20 cellular contexts compared by ENCODE assay signal in the genomic region with DNA sequence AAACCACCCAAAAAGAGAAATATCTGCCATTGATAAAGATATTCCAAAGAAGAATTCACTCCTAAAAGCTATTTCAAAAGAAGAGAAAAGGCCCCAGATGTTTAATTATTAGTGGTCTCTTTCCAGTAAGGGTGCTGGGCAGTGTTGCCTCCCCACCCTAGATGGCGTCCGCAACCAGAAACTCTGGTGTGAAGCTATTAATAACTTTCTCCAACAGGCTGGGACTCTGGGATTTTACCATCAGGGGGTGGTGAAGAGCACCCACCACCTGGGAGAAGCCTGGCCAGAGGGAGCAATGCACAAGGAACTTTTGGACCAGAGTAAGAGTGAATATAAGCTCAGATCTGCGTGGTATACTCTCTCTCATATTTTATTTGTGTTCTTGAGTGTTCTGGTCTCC.
A peak's percentile ranks its signal among the peaks of the same experiment; 100 is the strongest.
DNase-seq lines count a peak whose midpoint lies in the region; ATAC-seq and TF ChIP-seq lines count a peak whose summit lies in the region.
"Had no signal": no experiment of that assay in that cellular context is flagged by ENCODE, and none has a peak within 500 bp of the region (broad histone marks: within the 10 kb centered on the region; RNA-seq: fewer than 3 reads in every experiment).

No MANE protein-coding gene starts in this region.

- CTCF ChIA-PET in activated CD4-positive, alpha-beta memory T cell treated with anti-CD3 and anti-CD28 coated beads for 36 hours (lab: Charles Lee): interaction anchor here (0.6 to 0.9 kb wide), 3 partner anchors 139 to 176 kb away, joined by 3 read pairs; no protein-coding TSS in a partner anchor

- H3K4me2 ChIP-seq in hepatocyte: no peak overlapping the region

- H3K27me3 ChIP-seq in hepatocyte: no peaks in the 10 kb centered on the region
- H3K27me3 ChIP-seq: upper lobe of right lung had no signal

- no peak overlapping the region for H3K27ac Mint-ChIP-seq in activated CD4-positive, alpha-beta memory T cell treated with anti-CD3 and anti-CD28 coated beads for 36 hours
- no peak overlapping the region for H3K27ac Mint-ChIP-seq in nephron progenitor cell
- H3K27ac Mint-ChIP-seq: activated CD4-positive, alpha-beta T cell treated with anti-CD3 and anti-CD28 coated beads for 36 hours; nephron had no signal

- POLR2A ChIA-PET in activated CD4-positive, alpha-beta memory T cell treated with anti-CD3 and anti-CD28 coated beads for 36 hours (lab: Charles Lee): interaction anchor here (0.5 kb wide), 1 partner anchor 194 kb away, joined by 4 read pairs; no protein-coding TSS in a partner anchor

- no peak overlapping the region for H2AFZ ChIP-seq in hepatocyte

- H3K79me2 ChIP-seq in hepatocyte: no peaks in the 10 kb centered on the region

- H3K9me2 ChIP-seq in hepatocyte (replicated peaks; ENCODE audit: insufficient read depth): no peaks in the 10 kb centered on the region

- peak; percentile 24 for DNase-seq in NCI-H82 (lab: John Stamatoyannopoulos, UW)
- DNase-seq in NCI-H82 treated with DMSO at 0.1 percent for 48 hours (lab: John Stamatoyannopoulos, UW; ENCODE audit: unreplicated experiment): no peak
- peak; percentile 51 for DNase-seq in RKO (ENCODE audit: low spot score)
- no peak for DNase-seq in hepatocyte (ENCODE audit: low spot score)
- peak; percentile 55 for DNase-seq in putamen (ENCODE audit: low spot score)
- DNase-seq in activated CD4-positive, alpha-beta memory T cell treated with anti-CD3 and anti-CD28 coated beads for 36 hours: no peak
- DNase-seq in nephron progenitor cell: no peak
- DNase-seq: activated CD4-positive, alpha-beta T cell treated with anti-CD3 and anti-CD28 coated beads for 36 hours; CD4-positive, CD25-positive, alpha-beta regulatory T cell; DND-41; erythroblast; NCI-H1694 treated with DMSO at 0.1 percent for 48 hours; NCI-H226; retina; SHP77; stimulated activated naive CD8-positive, alpha-beta T cell treated with anti-CD3 and anti-CD28 coated beads, Interleukin-15, Interleukin-2, amounts not matched to agents 100 U/mL and 50 U/mL, for 24 hours; T-helper 2 cell; upper lobe of right lung had no signal

- H3K36me3 ChIP-seq in hepatocyte (replicated peaks; ENCODE audit: insufficient read depth, low read depth): no peaks in the 10 kb centered on the region
- H3K36me3 ChIP-seq: upper lobe of right lung had no signal

- H3K4me3 ChIP-seq in hepatocyte: no peak overlapping the region
- H3K4me3 ChIP-seq: upper lobe of right lung had no signal

- no peaks in the 10 kb centered on the region for H3K4me1 ChIP-seq in hepatocyte (ENCODE audit: insufficient read depth)
- H3K4me1 ChIP-seq: upper lobe of right lung had no signal

- H3K36me3 Mint-ChIP-seq in activated CD4-positive, alpha-beta memory T cell treated with anti-CD3 and anti-CD28 coated beads for 36 hours: no peaks in the 10 kb centered on the region
- H3K36me3 Mint-ChIP-seq in nephron progenitor cell (ENCODE audit: low read depth): peaks cover 68% of the 10 kb centered on the region
- H3K36me3 Mint-ChIP-seq: CD4-positive, CD25-positive, alpha-beta regulatory T cell had no signal

- H3K9me3 Mint-ChIP-seq in activated CD4-positive, alpha-beta memory T cell treated with anti-CD3 and anti-CD28 coated beads for 36 hours: no peaks in the 10 kb centered on the region
- H3K9me3 Mint-ChIP-seq in nephron progenitor cell: peaks cover 6% of the 10 kb centered on the region
- H3K9me3 Mint-ChIP-seq: nephron had no signal

- TF ChIP-seq CTCF in hepatocyte (IDR thresholded peaks at IDR 0.05; ENCODE audit: poor library complexity) (peak; percentile 23), nephron progenitor cell (IDR thresholded peaks at IDR 0.05) (no peak)

- 91% methylated on average over 3 of the region's 3 CpGs for WGBS in hepatocyte (ENCODE audit: low lambda C conversion rate, missing lambda C conversion rate)

- no peak overlapping the region for H3K27ac ChIP-seq in hepatocyte
- H3K27ac ChIP-seq: upper lobe of right lung had no signal

- peaks cover 3% of the 10 kb centered on the region for H3K4me1 Mint-ChIP-seq in activated CD4-positive, alpha-beta memory T cell treated with anti-CD3 and anti-CD28 coated beads for 36 hours (ENCODE audit: low read depth)
- H3K4me1 Mint-ChIP-seq in nephron progenitor cell: peaks cover 30% of the 10 kb centered on the region

- H3K4me3 Mint-ChIP-seq in activated CD4-positive, alpha-beta memory T cell treated with anti-CD3 and anti-CD28 coated beads for 36 hours: no peak overlapping the region
- no peak overlapping the region for H3K4me3 Mint-ChIP-seq in nephron progenitor cell
- H3K4me3 Mint-ChIP-seq: activated CD4-positive, alpha-beta T cell treated with anti-CD3 and anti-CD28 coated beads for 36 hours; CD4-positive, CD25-positive, alpha-beta regulatory T cell; nephron had no signal

- intact Hi-C loops in activated CD4-positive, alpha-beta memory T cell treated with anti-CD3 and anti-CD28 coated beads for 36 hours (cut with micrococcal nuclease): no loop called here

- no peak for ATAC-seq in HG03039 (IDR thresholded peaks at IDR 0.05; ENCODE audit: unreplicated experiment)
- ATAC-seq: activated CD4-positive, alpha-beta T cell treated with anti-CD3 and anti-CD28 coated beads for 36 hours; stimulated activated naive CD8-positive, alpha-beta T cell treated with anti-CD3 and anti-CD28 coated beads, Interleukin-15, Interleukin-2, amounts not matched to agents 100 U/mL and 50 U/mL, for 24 hours; upper lobe of right lung had no signal

- no peaks in the 10 kb centered on the region for H3K9me3 ChIP-seq in hepatocyte (ENCODE audit: low read depth)
- H3K9me3 ChIP-seq: upper lobe of right lung had no signal

- no peaks in the 10 kb centered on the region for H4K20me1 ChIP-seq in hepatocyte (ENCODE audit: insufficient read depth, poor library complexity, severe bottlenecking)

- no peaks in the 10 kb centered on the region for H3K27me3 Mint-ChIP-seq in activated CD4-positive, alpha-beta memory T cell treated with anti-CD3 and anti-CD28 coated beads for 36 hours
- H3K27me3 Mint-ChIP-seq in nephron progenitor cell (ENCODE audit: low read depth, poor library complexity): no peaks in the 10 kb centered on the region
- H3K27me3 Mint-ChIP-seq: activated CD4-positive, alpha-beta T cell treated with anti-CD3 and anti-CD28 coated beads for 36 hours; CD4-positive, CD25-positive, alpha-beta regulatory T cell had no signal

Comparison
In these comparisons a context has a peak if more than half of its experiments do, and no peak if none do; other contexts are left out.
1. DNase-seq: peak in NCI-H82 (single experiment), RKO (single experiment) and putamen (single experiment); none in NCI-H82 treated with DMSO at 0.1 percent for 48 hours (single experiment), hepatocyte (single experiment), activated CD4-positive, alpha-beta memory T cell treated with anti-CD3 and anti-CD28 coated beads for 36 hours (single experiment) and nephron progenitor cell (single experiment).